ENCODE assay signal across 13 cellular contexts in genomic region chr11:94449029-94449428, GRCh38.
"Had no signal": no experiment of that assay in that cellular context is flagged by ENCODE, and none has a peak within 500 bp of the region (broad histone marks: within the 10 kb centered on the region; RNA-seq: fewer than 3 reads in every experiment).

No MANE protein-coding gene starts in this region.

- DNase-seq: activated CD4-positive, alpha-beta T cell treated with anti-CD3 and anti-CD28 coated beads for 48 hours; activated CD8-positive, alpha-beta T cell treated with anti-CD3 and anti-CD28 coated beads for 36 hours; activated gamma-delta T cell; activated T-cell treated with anti-CD3 and anti-CD28 coated beads, Interleukin-2, amount 50 U/mL, for 48 hours; amniotic stem cell; central memory CD4-positive, alpha-beta T cell; cortex of kidney; effector CD4-positive, alpha-beta T cell; hypothalamus; spleen; WERI-Rb-1 had no signal

- H3K4me3 ChIP-seq: spleen, suprapubic skin had no signal

- ATAC-seq: activated CD8-positive, alpha-beta T cell treated with anti-CD3 and anti-CD28 coated beads for 36 hours; sciatic nerve had no signal

- H3K9me3 ChIP-seq: suprapubic skin had no signal

- H3K4me1 ChIP-seq: spleen, suprapubic skin had no signal

- H3K27ac ChIP-seq: spleen, suprapubic skin, WERI-Rb-1 had no signal

- H3K27me3 ChIP-seq: spleen, suprapubic skin had no signal
